ENCODE assay signal across 7 cellular contexts in genomic region chr14:103563844-103564243, GRCh38. TPM values are rescaled to one million over a fixed set of nuclear protein-coding genes. Genes with fewer than 3 reads are reported as not detected.
A peak's percentile ranks its signal among the peaks of the same experiment; 100 is the strongest.
DNase-seq lines count a peak whose midpoint lies in the region; ATAC-seq and TF ChIP-seq lines count a peak whose summit lies in the region.
"Not testable (repeated sequence)": the region's sequence is repeated elsewhere in the genome, so short reads cannot be mapped to it uniquely, and the experiment has no call there.

No MANE protein-coding gene starts in this region.

- H3K4me2 ChIP-seq in OCI-LY7 (ENCODE audit: low read length) (peak overlapping the region; percentile 88), skeletal muscle satellite cell (ENCODE audit: low read length) (peak overlapping the region; percentile 94)

- H3K9me3 ChIP-seq in OCI-LY7 (ENCODE audit: low read length); colonic mucosa; heart right ventricle; muscle layer of duodenum (ENCODE audit: control insufficient read depth in 1 of 2, low read length in 2 of 2); skeletal muscle satellite cell (replicated peaks; ENCODE audit: low read length): not testable (repeated sequence)

- CTCF ChIA-PET in OCI-LY7 (lab: Charles Lee; ENCODE audit: unreplicated experiment): not testable (repeated sequence)

- not testable (repeated sequence) for BruUV-seq in OCI-LY7 (replicated peaks; lab: Mats Ljungman, UMichigan)

- H3K36me3 ChIP-seq in OCI-LY7 (ENCODE audit: insufficient read depth, low read length) (peaks cover 28% of the 10 kb centered on the region), heart right ventricle (peaks cover 0 to 31% (median 16%) of the 10 kb centered on the region in 9 donors), muscle layer of duodenum (ENCODE audit: control insufficient read depth in 1 of 2, insufficient read depth in 2 of 2, low read length in 2 of 2) (peaks cover 17 to 19% of the 10 kb centered on the region in 2 donors), skeletal muscle satellite cell (ENCODE audit: insufficient read depth, low read length) (peaks cover 24% of the 10 kb centered on the region)
- not testable (repeated sequence) for H3K36me3 ChIP-seq in colonic mucosa

- TF ChIP-seq CTCF in GM12875 (IDR thresholded peaks at IDR 0.05; ENCODE audit: borderline replicate concordance, insufficient read depth, low read depth, low read length); OCI-LY7 (conservative IDR thresholded peaks at IDR 0.05; ENCODE audit: low read length); colonic mucosa (IDR thresholded peaks at IDR 0.05); heart right ventricle (IDR thresholded peaks at IDR 0.05): not testable (repeated sequence)

- H3K4me3 ChIP-seq in GM12875 (ENCODE audit: low read depth, low read length) (peak overlapping the region; percentile 98), OCI-LY7 (ENCODE audit: low read depth, low read length, poor library complexity, severe bottlenecking) (peak overlapping the region; percentile 86), colonic mucosa (peak overlapping the region; percentile 99), heart right ventricle (peak overlapping the region in 9 of 10 donors; percentile 92 to 100 (median 99)), muscle layer of duodenum (ENCODE audit: low read depth in 1 of 2, low read length in 2 of 2) (peak overlapping the region; percentile 77 to 98), skeletal muscle satellite cell (ENCODE audit: low read length) (peak overlapping the region; percentile 100)

- H3K27me3 Mint-ChIP-seq in activated T-cell treated with anti-CD3 and anti-CD28 coated beads, Interleukin-2, amount 50 U/mL, for 4 hours (ENCODE audit: low read depth): not testable (repeated sequence)

- H3K27ac ChIP-seq in OCI-LY7 (ENCODE audit: low read depth, low read length, poor library complexity, severe bottlenecking): peak overlapping the region; percentile 71
- not testable (repeated sequence) for H3K27ac ChIP-seq in colonic mucosa; muscle layer of duodenum (ENCODE audit: low read length)
- H3K27ac ChIP-seq in heart right ventricle: peak overlapping the region in 6 of 10 donors; percentile 97 to 100 (median 99)

- DNase-seq in OCI-LY7 (ENCODE audit: low spot score); activated T-cell treated with anti-CD3 and anti-CD28 coated beads, Interleukin-2, amount 50 U/mL, for 4 hours; colonic mucosa; heart right ventricle: not testable (repeated sequence)

- H3K4me1 ChIP-seq in OCI-LY7 (ENCODE audit: insufficient read depth, low read length, poor library complexity, severe bottlenecking) (peaks cover 49% of the 10 kb centered on the region), heart right ventricle (peaks cover 5 to 81% (median 55%) of the 10 kb centered on the region in 9 donors), muscle layer of duodenum (ENCODE audit: control insufficient read depth in 1 of 2, insufficient read depth in 2 of 2, low read length in 2 of 2) (peaks cover 12 to 42% of the 10 kb centered on the region in 2 donors), skeletal muscle satellite cell (ENCODE audit: control insufficient read depth, insufficient read depth, low read length) (peaks cover 30% of the 10 kb centered on the region)
- not testable (repeated sequence) for H3K4me1 ChIP-seq in colonic mucosa

- H3K4me1 Mint-ChIP-seq in activated T-cell treated with anti-CD3 and anti-CD28 coated beads, Interleukin-2, amount 50 U/mL, for 4 hours (ENCODE audit: low read depth): peaks cover 49% of the 10 kb centered on the region

- H3K27me3 ChIP-seq in colonic mucosa; heart right ventricle; muscle layer of duodenum (ENCODE audit: low read depth, low read length); skeletal muscle satellite cell (ENCODE audit: control insufficient read depth, insufficient read depth, low read length): not testable (repeated sequence)

- H3K9ac ChIP-seq in colonic mucosa (ENCODE audit: low read depth in 2 of 2, low read length in 2 of 2) (peak overlapping the region in 1 of 2 donors; percentile 97), skeletal muscle satellite cell (ENCODE audit: low read depth, low read length) (peak overlapping the region; percentile 97)

- intact Hi-C loops in OCI-LY7 (cut with micrococcal nuclease; ENCODE audit: unreplicated experiment): loop anchor here (5.0 to 10.0 kb wide), 5 partner anchors 47 to 351 kb away; partner anchors contain the start of genes KLC1 and PPP1R13B
- intact Hi-C loops in colonic mucosa (cut with DNase I): not testable (repeated sequence)
- intact Hi-C loops in heart right ventricle (cut with DNase I): loop anchor here in 3 of 10 donors (10.0 kb wide), 3 partner anchors 121 to 411 kb away; no protein-coding TSS in a partner anchor

- H4K20me1 ChIP-seq in OCI-LY7 (ENCODE audit: insufficient read depth, low read length): peaks cover 28% of the 10 kb centered on the region

- POLR2A ChIA-PET in OCI-LY7 (lab: Charles Lee): interaction anchor here (0.5 to 0.7 kb wide), 3 partner anchors 29 to 105 kb away, joined by 3 read pairs; no protein-coding TSS in a partner anchor

- H3K4me3 Mint-ChIP-seq in activated T-cell treated with anti-CD3 and anti-CD28 coated beads, Interleukin-2, amount 50 U/mL, for 4 hours: peak overlapping the region; percentile 95

- H3K9me3 Mint-ChIP-seq in activated T-cell treated with anti-CD3 and anti-CD28 coated beads, Interleukin-2, amount 50 U/mL, for 4 hours: not testable (repeated sequence)

- H3K36me3 Mint-ChIP-seq in activated T-cell treated with anti-CD3 and anti-CD28 coated beads, Interleukin-2, amount 50 U/mL, for 4 hours (ENCODE audit: insufficient read depth): peaks cover 16% of the 10 kb centered on the region

- not testable (repeated sequence) for H2AFZ ChIP-seq in OCI-LY7 (ENCODE audit: low read length)

- ATAC-seq in activated T-cell treated with anti-CD3 and anti-CD28 coated beads, Interleukin-2, amount 50 U/mL, for 4 hours; heart right ventricle: not testable (repeated sequence)

- not testable (repeated sequence) for H3K9me2 ChIP-seq in OCI-LY7 (ENCODE audit: insufficient read depth, low read length)

- 59 to 60% methylated on average over 18 of the region's 18 CpGs for WGBS in heart right ventricle, 2 donors

- H3K79me2 ChIP-seq in OCI-LY7 (ENCODE audit: insufficient read depth, low read depth, low read length): peaks cover 87% of the 10 kb centered on the region

RNA-seq across cellular contexts. Expression of gene COA8, which starts 1.1 kb away (rescaled TPM):
- total RNA-seq in OCI-LY7 (2014; rRNA removed; shearing (Covaris generic)): 18.2 and 18.7 TPM in 2 replicates
- total RNA-seq in OCI-LY7 (2022): 33.0 and 38.9 TPM in 2 replicates
- 10 to 100 TPM; 42.0 to 53.2 (median 49.2) TPM for total RNA-seq in activated T-cell treated with anti-CD3 and anti-CD28 coated beads, Interleukin-2, amount 50 U/mL, for 4 hours
- total RNA-seq in colonic mucosa: 10 to 100 TPM; 37.1 to 41.5 TPM
- 10 to 100 TPM; 33.3 to 53.9 (median 40.3) TPM for total RNA-seq in heart right ventricle
- polyA plus RNA-seq in heart right ventricle: 100 to 1,000 TPM in 1 of 2 donors, 10 to 100 TPM in 1; 51.6 to 141 TPM
- 17.0 and 17.2 TPM in 2 replicates for total RNA-seq in skeletal muscle satellite cell (2012; rRNA removed)

RNA-seq across cellular contexts. Expression of gene BAG5, which starts 1.4 kb away (rescaled TPM):
- total RNA-seq in OCI-LY7 (2014; rRNA removed; shearing (Covaris generic)): 26.1 and 29.2 TPM in 2 replicates
- total RNA-seq in OCI-LY7 (2022): 36.3 and 38.7 TPM in 2 replicates
- 10 to 100 TPM; 31.4 to 35.6 (median 32.2) TPM for total RNA-seq in activated T-cell treated with anti-CD3 and anti-CD28 coated beads, Interleukin-2, amount 50 U/mL, for 4 hours
- total RNA-seq in colonic mucosa: 10 to 100 TPM; 26.8 to 29.7 TPM
- 10 to 100 TPM; 14.0 to 19.7 (median 16.8) TPM for total RNA-seq in heart right ventricle
- polyA plus RNA-seq in heart right ventricle: 1 to 10 TPM; 5.0 to 9.9 TPM
- total RNA-seq in skeletal muscle satellite cell (2012; rRNA removed): 24.0 and 28.1 TPM in 2 replicates

RNA-seq across cellular contexts. Expression of gene TRMT61A, which starts 34.8 kb away (rescaled TPM):
- total RNA-seq in OCI-LY7 (2014; rRNA removed; shearing (Covaris generic)): 16.7 and 17.1 TPM in 2 replicates
- 11.2 and 13.1 TPM in 2 replicates for total RNA-seq in OCI-LY7 (2022)
- 10 to 100 TPM; 53.0 to 62.2 (median 61.5) TPM for total RNA-seq in activated T-cell treated with anti-CD3 and anti-CD28 coated beads, Interleukin-2, amount 50 U/mL, for 4 hours
- 10 to 100 TPM in 1 of 2 donors, 1 to 10 TPM in 1; 10.0 to 17.8 TPM for total RNA-seq in colonic mucosa
- total RNA-seq in heart right ventricle: 1 to 10 TPM; 2.9 to 7.5 (median 3.8) TPM
- polyA plus RNA-seq in heart right ventricle: 10 to 100 TPM in 1 of 2 donors, 1 to 10 TPM in 1; 8.6 to 14.7 TPM
- total RNA-seq in skeletal muscle satellite cell (2012; rRNA removed): 14.9 and 17.0 TPM in 2 replicates

RNA-seq across cellular contexts. Expression of gene CKB, which starts 41.2 kb away (rescaled TPM):
- total RNA-seq in OCI-LY7 (2014; rRNA removed; shearing (Covaris generic)): 0.57 and 0.82 TPM in 2 replicates
- total RNA-seq in OCI-LY7 (2022): 3.0 and 3.2 TPM in 2 replicates
- total RNA-seq in activated T-cell treated with anti-CD3 and anti-CD28 coated beads, Interleukin-2, amount 50 U/mL, for 4 hours: 1 to 10 TPM; 4.1 to 7.6 (median 6.7) TPM
- total RNA-seq in colonic mucosa: 1,000 to 10,000 TPM; 1,501 to 4,641 TPM
- total RNA-seq in heart right ventricle: 100 to 1,000 TPM; 273 to 896 (median 534) TPM
- 1,000 to 10,000 TPM in 1 of 2 donors, 100 to 1,000 TPM in 1; 717 to 1,062 TPM for polyA plus RNA-seq in heart right ventricle
- 22.1 and 70.3 TPM in 2 replicates for total RNA-seq in skeletal muscle satellite cell (2012; rRNA removed)
